21 cellular contexts compared by ENCODE assay signal in genomic region chrX:129787336-129788055, GRCh38. TPM values are rescaled to one million over a fixed set of nuclear protein-coding genes. Genes with fewer than 3 reads are reported as not detected.
A peak's percentile ranks its signal among the peaks of the same experiment; 100 is the strongest.
DNase-seq lines count a peak whose midpoint lies in the region; ATAC-seq and TF ChIP-seq lines count a peak whose summit lies in the region.
"Had no signal": no experiment of that assay in that cellular context is flagged by ENCODE, and none has a peak within 500 bp of the region (broad histone marks: within the 10 kb centered on the region; RNA-seq: fewer than 3 reads in every experiment).

No MANE protein-coding gene starts in this region.

- DNase-seq in activated T-cell treated with anti-CD3 and anti-CD28 coated beads, Interleukin-2, amount 50 U/mL, for 24 hours: no peak
- no peak for DNase-seq in activated T-cell treated with anti-CD3 and anti-CD28 coated beads, Interleukin-2, amount 50 U/mL, for 1 hour
- no peak for DNase-seq in OCI-LY7 (ENCODE audit: low spot score)
- no peak for DNase-seq in stimulated activated naive B cell treated with anti-CD40 and anti-IgM and Interleukin-4, amounts not matched to agents 10 μg/mL and 1 μg/mL and 100 μg/mL, for 72 hours
- no peak for DNase-seq in T-helper 9 cell
- no peak for DNase-seq in NCI-H774 (lab: John Stamatoyannopoulos, UW)
- DNase-seq: ACHN, COR-L47, GOT3, hippocampal formation, NCI-H187, NCI-H446 treated with DMSO at 0.1 percent for 48 hours, SHP77, uterus had no signal

- H3K4me2 ChIP-seq in OCI-LY7 (ENCODE audit: low read length): no peak overlapping the region

- H2AFZ ChIP-seq in OCI-LY7 (ENCODE audit: low read length): no peak overlapping the region

- peaks cover 48% of the 10 kb centered on the region for H3K4me1 Mint-ChIP-seq in activated T-cell treated with anti-CD3 and anti-CD28 coated beads, Interleukin-2, amount 50 U/mL, for 24 hours (ENCODE audit: low read depth)
- peaks cover 54% of the 10 kb centered on the region for H3K4me1 Mint-ChIP-seq in dendritic cell treated with granulocyte-macrophage colony-stimulating factor and Interleukin-4, amounts not matched to agents 40 ng/mL and 50 ng/mL, for 4 days (ENCODE audit: low read depth)
- peaks cover 44 to 53% of the 10 kb centered on the region in 2 donors for H3K4me1 Mint-ChIP-seq in stimulated activated naive B cell treated with anti-CD40 and anti-IgM and Interleukin-4, amounts not matched to agents 10 μg/mL and 1 μg/mL and 100 μg/mL, for 72 hours
- H3K4me1 Mint-ChIP-seq: mesothelial cell of epicardium had no signal

- H4K20me1 ChIP-seq in OCI-LY7 (ENCODE audit: insufficient read depth, low read length): peaks cover 17% of the 10 kb centered on the region

- no peaks in the 10 kb centered on the region for H3K9me3 Mint-ChIP-seq in activated T-cell treated with anti-CD3 and anti-CD28 coated beads, Interleukin-2, amount 50 U/mL, for 24 hours
- no peaks in the 10 kb centered on the region for H3K9me3 Mint-ChIP-seq in dendritic cell treated with granulocyte-macrophage colony-stimulating factor and Interleukin-4, amounts not matched to agents 40 ng/mL and 50 ng/mL, for 4 days
- H3K9me3 Mint-ChIP-seq in stimulated activated naive B cell treated with anti-CD40 and anti-IgM and Interleukin-4, amounts not matched to agents 10 μg/mL and 1 μg/mL and 100 μg/mL, for 72 hours: no peaks in the 10 kb centered on the region

- H3K4me1 ChIP-seq in OCI-LY7 (ENCODE audit: insufficient read depth, low read length, poor library complexity, severe bottlenecking): peaks cover 51% of the 10 kb centered on the region
- H3K4me1 ChIP-seq: ascending aorta, right atrium auricular region, uterus had no signal

- H3K9me2 ChIP-seq in OCI-LY7 (ENCODE audit: insufficient read depth, low read length): no peaks in the 10 kb centered on the region

- no peak for TF ChIP-seq CTCF in OCI-LY7 (conservative IDR thresholded peaks at IDR 0.05; ENCODE audit: low read length)

- CTCF ChIA-PET in OCI-LY7 (lab: Charles Lee; ENCODE audit: unreplicated experiment): no interaction called here

- no peaks in the 10 kb centered on the region for H3K27me3 Mint-ChIP-seq in activated T-cell treated with anti-CD3 and anti-CD28 coated beads, Interleukin-2, amount 50 U/mL, for 24 hours
- no peaks in the 10 kb centered on the region for H3K27me3 Mint-ChIP-seq in dendritic cell treated with granulocyte-macrophage colony-stimulating factor and Interleukin-4, amounts not matched to agents 40 ng/mL and 50 ng/mL, for 4 days
- no peaks in the 10 kb centered on the region for H3K27me3 Mint-ChIP-seq in stimulated activated naive B cell treated with anti-CD40 and anti-IgM and Interleukin-4, amounts not matched to agents 10 μg/mL and 1 μg/mL and 100 μg/mL, for 72 hours

- H3K27ac Mint-ChIP-seq in activated T-cell treated with anti-CD3 and anti-CD28 coated beads, Interleukin-2, amount 50 U/mL, for 24 hours: peak overlapping the region; percentile 89
- peak overlapping the region; percentile 73 for H3K27ac Mint-ChIP-seq in dendritic cell treated with granulocyte-macrophage colony-stimulating factor and Interleukin-4, amounts not matched to agents 40 ng/mL and 50 ng/mL, for 4 days
- H3K27ac Mint-ChIP-seq in stimulated activated naive B cell treated with anti-CD40 and anti-IgM and Interleukin-4, amounts not matched to agents 10 μg/mL and 1 μg/mL and 100 μg/mL, for 72 hours: peak overlapping the region; percentile 80
- H3K27ac Mint-ChIP-seq: mesothelial cell of epicardium had no signal

- peaks cover 89% of the 10 kb centered on the region for H3K36me3 Mint-ChIP-seq in activated T-cell treated with anti-CD3 and anti-CD28 coated beads, Interleukin-2, amount 50 U/mL, for 24 hours (ENCODE audit: low read depth)
- H3K36me3 Mint-ChIP-seq in dendritic cell treated with granulocyte-macrophage colony-stimulating factor and Interleukin-4, amounts not matched to agents 40 ng/mL and 50 ng/mL, for 4 days (ENCODE audit: low read depth): peaks cover 96% of the 10 kb centered on the region
- H3K36me3 Mint-ChIP-seq in stimulated activated naive B cell treated with anti-CD40 and anti-IgM and Interleukin-4, amounts not matched to agents 10 μg/mL and 1 μg/mL and 100 μg/mL, for 72 hours: peaks cover 30 to 53% of the 10 kb centered on the region in 2 donors
- H3K36me3 Mint-ChIP-seq: mesothelial cell of epicardium had no signal

- peak overlapping the region; percentile 2 for H3K4me3 Mint-ChIP-seq in activated T-cell treated with anti-CD3 and anti-CD28 coated beads, Interleukin-2, amount 50 U/mL, for 24 hours
- peak overlapping the region; percentile 39 for H3K4me3 Mint-ChIP-seq in dendritic cell treated with granulocyte-macrophage colony-stimulating factor and Interleukin-4, amounts not matched to agents 40 ng/mL and 50 ng/mL, for 4 days
- peak overlapping the region; percentile 32 to 44 for H3K4me3 Mint-ChIP-seq in stimulated activated naive B cell treated with anti-CD40 and anti-IgM and Interleukin-4, amounts not matched to agents 10 μg/mL and 1 μg/mL and 100 μg/mL, for 72 hours
- H3K4me3 Mint-ChIP-seq: mesothelial cell of epicardium had no signal

- H3K27ac ChIP-seq in OCI-LY7 (ENCODE audit: low read depth, low read length, poor library complexity, severe bottlenecking): peak overlapping the region; percentile 78
- H3K27ac ChIP-seq: ascending aorta, right atrium auricular region, uterus had no signal

- POLR2A ChIA-PET in OCI-LY7 (lab: Charles Lee): interaction anchor here (0.5 to 1.4 kb wide), 10 partner anchors 10 to 280 kb away, joined by 3 to 6 read pairs (median 3); no protein-coding TSS in a partner anchor

- peaks cover 61% of the 10 kb centered on the region for H3K79me2 ChIP-seq in OCI-LY7 (ENCODE audit: insufficient read depth, low read depth, low read length)

- no peaks in the 10 kb centered on the region for H3K9me3 ChIP-seq in OCI-LY7 (ENCODE audit: low read length)
- H3K9me3 ChIP-seq: ascending aorta, right atrium auricular region, uterus had no signal

- intact Hi-C loops in OCI-LY7 (cut with micrococcal nuclease; ENCODE audit: unreplicated experiment): loop anchor here (10.0 kb wide), 1 partner anchor 387 kb away; the partner anchor contains the start of gene RAB33A
- intact Hi-C loops in dendritic cell treated with granulocyte-macrophage colony-stimulating factor and Interleukin-4, amounts not matched to agents 40 ng/mL and 50 ng/mL, for 4 days (cut with micrococcal nuclease): loop anchor here (10.0 kb wide), 1 partner anchor 53 kb away; the partner anchor contains the start of gene XPNPEP2

- ATAC-seq in stimulated activated naive B cell treated with anti-CD40 and anti-IgM and Interleukin-4, amounts not matched to agents 10 μg/mL and 1 μg/mL and 100 μg/mL, for 72 hours (replicated peaks): no peak
- ATAC-seq in GM19324 (IDR thresholded peaks at IDR 0.05; ENCODE audit: low FRiP score, unreplicated experiment): no peak
- ATAC-seq: HepG2 had no signal

- peaks cover 91% of the 10 kb centered on the region for H3K36me3 ChIP-seq in OCI-LY7 (ENCODE audit: insufficient read depth, low read length)
- H3K36me3 ChIP-seq: ascending aorta, right atrium auricular region, uterus had no signal

- no TSS peak for BruUV-seq in OCI-LY7 (replicated peaks; lab: Mats Ljungman, UMichigan)

- no peak overlapping the region for H3K4me3 ChIP-seq in OCI-LY7 (ENCODE audit: low read depth, low read length, poor library complexity, severe bottlenecking)
- H3K4me3 ChIP-seq: ascending aorta, right atrium auricular region, uterus had no signal

RNA-seq across cellular contexts. Expression of gene SASH3, which starts 7.7 kb away (rescaled TPM):
- total RNA-seq in OCI-LY7 (2014; rRNA removed; shearing (Covaris generic)): 163 and 194 TPM in 2 replicates
- total RNA-seq in OCI-LY7 (2022): 150 and 157 TPM in 2 replicates
- total RNA-seq: fibroblast of villous mesenchyme, HepG2, mesothelial cell of epicardium had no signal

RNA-seq across cellular contexts. Expression of gene XPNPEP2, which starts 48.7 kb away (rescaled TPM):
- not detected in 2 replicates for total RNA-seq in OCI-LY7 (2014; rRNA removed; shearing (Covaris generic))
- total RNA-seq in OCI-LY7 (2022): not detected in 2 replicates
- total RNA-seq: fibroblast of villous mesenchyme had no signal

RNA-seq across cellular contexts. Expression of gene ZDHHC9, which starts 56.2 kb away (rescaled TPM):
- total RNA-seq in OCI-LY7 (2014; rRNA removed; shearing (Covaris generic)): 5.0 and 8.2 TPM in 2 replicates
- total RNA-seq in OCI-LY7 (2022): 10.0 and 11.3 TPM in 2 replicates
